27 cellular contexts compared by ENCODE assay signal in the genomic region with DNA sequence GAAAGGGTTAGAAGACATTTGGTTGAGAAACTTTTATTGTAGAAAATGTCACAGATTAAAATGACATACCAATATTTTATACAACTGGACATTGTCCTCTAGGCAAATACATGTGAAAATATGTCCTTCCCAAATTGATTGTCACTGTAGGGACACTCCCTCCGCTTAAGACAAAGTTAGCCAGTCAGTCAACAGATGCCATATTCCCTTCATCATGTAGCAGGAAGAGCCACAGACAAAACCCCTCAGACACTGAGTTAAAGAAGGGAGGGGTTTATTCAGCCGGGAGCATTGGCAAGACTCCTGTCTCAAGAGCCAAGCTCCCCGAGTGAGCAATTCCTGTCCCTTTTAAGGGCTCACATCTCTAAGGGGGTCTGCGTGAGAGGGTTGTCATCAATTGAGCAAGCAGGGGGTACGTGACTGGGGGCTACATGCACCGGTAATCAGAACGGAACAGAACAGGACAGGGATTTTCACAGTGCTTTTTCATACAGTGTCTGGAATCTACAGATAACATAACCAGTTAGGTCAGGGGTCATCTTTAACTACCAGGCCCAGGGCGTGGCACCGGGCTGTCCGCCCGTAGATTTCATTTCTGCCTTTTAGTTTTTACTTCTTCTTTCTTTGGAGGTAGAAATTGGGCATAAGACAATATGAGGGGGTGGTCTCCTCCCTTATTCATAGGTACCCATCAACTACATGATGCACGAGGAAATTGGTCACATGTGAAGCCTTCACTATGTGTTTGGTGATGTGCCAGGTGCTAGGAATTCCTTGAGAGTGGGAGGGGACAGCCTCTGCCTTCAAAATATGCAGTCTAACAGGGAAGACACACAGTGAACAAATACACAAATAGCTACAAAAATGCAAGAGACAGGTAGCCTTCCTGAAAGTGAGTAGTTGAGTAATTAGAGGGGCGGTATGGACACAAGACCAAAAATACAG.
"Had no signal": no experiment of that assay in that cellular context is flagged by ENCODE, and none has a peak within 500 bp of the region (broad histone marks: within the 10 kb centered on the region; RNA-seq: fewer than 3 reads in every experiment).

No MANE protein-coding gene starts in this region.

- DNase-seq: activated B cell treated with CpG ODN at 0.5 μM for 24 hours; activated CD4-positive, alpha-beta T cell treated with anti-CD3 and anti-CD28 coated beads, Interleukin-2, amount 50 U/mL, for 1 hour; activated CD8-positive, alpha-beta memory T cell treated with anti-CD3 and anti-CD28 coated beads, Interleukin-2, amount 10 ng/mL, durations not matched to agents 7 days and 5 days; activated CD8-positive, alpha-beta T cell treated with anti-CD3 and anti-CD28 coated beads for 36 hours; activated T-cell treated with anti-CD3 and anti-CD28 coated beads, Interleukin-2, amount 50 U/mL, for 48 hours; anterior cingulate cortex; effector CD4-positive, alpha-beta T cell; esophagus squamous epithelium; foreskin melanocyte; heart right ventricle; left lung; mucosa of descending colon; stimulated activated CD4-positive, alpha-beta T cell treated with anti-CD3 and anti-CD28 coated beads, Interleukin-1b, Interleukin-23, amount 100 ng/mL, for 48 hours; stimulated activated CD4-positive, alpha-beta T cell treated with anti-CD3 and anti-CD28 coated beads, Interleukin-4, amount 100 ng/mL, for 4 hours; stimulated activated CD8-positive, alpha-beta memory T cell treated with anti-CD3 and anti-CD28 coated beads, Interleukin-4, amount 100 ng/mL, for 48 hours; stimulated activated naive CD4-positive, alpha-beta T cell; T-helper 1 cell; testis; upper lobe of left lung had no signal

- H3K4me3 Mint-ChIP-seq: activated B cell treated with CpG ODN at 0.5 μM for 24 hours; activated CD8-positive, alpha-beta memory T cell treated with anti-CD3 and anti-CD28 coated beads, Interleukin-2, amount 10 ng/mL, durations not matched to agents 7 days and 5 days; activated CD8-positive, alpha-beta T cell treated with anti-CD3 and anti-CD28 coated beads for 36 hours; central memory CD8-positive, alpha-beta T cell; natural killer cell treated with Interleukin-12 subunit alpha and Interleukin-12 subunit beta and Interleukin-15 and Interleukin-18, amount 100 ng/mL, for 72 hours; T-helper 2 cell treated with Interferon-gamma antibody and Interleukin-4, amounts not matched to agents 5 μg/mL and 100 μg/mL, for 36 hours had no signal

- H3K27ac Mint-ChIP-seq: activated B cell treated with CpG ODN at 0.5 μM for 24 hours; activated CD8-positive, alpha-beta memory T cell treated with anti-CD3 and anti-CD28 coated beads, Interleukin-2, amount 10 ng/mL, durations not matched to agents 7 days and 5 days; activated CD8-positive, alpha-beta T cell treated with anti-CD3 and anti-CD28 coated beads for 36 hours; activated naive CD4-positive, alpha-beta T cell treated with anti-CD3 and anti-CD28 coated beads, Interleukin-2, amount 50 U/mL, for 72 hours; activated T-helper 2 cell treated with anti-CD3 and anti-CD28 coated beads, Interferon-gamma antibody, Interleukin-2, Interleukin-4, amounts not matched to agents 10 μg/mL and 5 μg/mL and 100 μg/mL, durations not matched to agents 14 hours and 24 hours and 36 hours; natural killer cell treated with Interleukin-12 subunit alpha and Interleukin-12 subunit beta and Interleukin-15 and Interleukin-18, amount 100 ng/mL, for 72 hours; T-helper 2 cell treated with Interferon-gamma antibody and Interleukin-4, amounts not matched to agents 5 μg/mL and 100 μg/mL, for 36 hours had no signal

- H3K36me3 Mint-ChIP-seq: activated CD8-positive, alpha-beta memory T cell treated with anti-CD3 and anti-CD28 coated beads, Interleukin-2, amount 10 ng/mL, durations not matched to agents 7 days and 5 days; activated naive CD4-positive, alpha-beta T cell treated with anti-CD3 and anti-CD28 coated beads, Interleukin-2, amount 50 U/mL, for 72 hours; natural killer cell treated with Interleukin-12 subunit alpha and Interleukin-12 subunit beta and Interleukin-15 and Interleukin-18, amount 100 ng/mL, for 72 hours had no signal

- H3K4me3 ChIP-seq: esophagus squamous epithelium, heart right ventricle, left lung, lung, mucosa of descending colon, right atrium auricular region, smooth muscle cell, testis, upper lobe of left lung had no signal

- H3K36me3 ChIP-seq: esophagus squamous epithelium, heart right ventricle, left lung, right atrium auricular region, upper lobe of left lung had no signal

- H3K4me2 ChIP-seq: smooth muscle cell had no signal

- H3K9me3 ChIP-seq: esophagus squamous epithelium, heart right ventricle, left lung, mucosa of descending colon, right atrium auricular region, testis, upper lobe of left lung had no signal

- H3K9me3 Mint-ChIP-seq: activated B cell treated with CpG ODN at 0.5 μM for 24 hours; activated CD8-positive, alpha-beta T cell treated with anti-CD3 and anti-CD28 coated beads for 36 hours; activated naive CD4-positive, alpha-beta T cell treated with anti-CD3 and anti-CD28 coated beads, Interleukin-2, amount 50 U/mL, for 72 hours; activated T-helper 2 cell treated with anti-CD3 and anti-CD28 coated beads, Interferon-gamma antibody, Interleukin-2, Interleukin-4, amounts not matched to agents 10 μg/mL and 5 μg/mL and 100 μg/mL, durations not matched to agents 14 hours and 24 hours and 36 hours; central memory CD8-positive, alpha-beta T cell; natural killer cell treated with Interleukin-12 subunit alpha and Interleukin-12 subunit beta and Interleukin-15 and Interleukin-18, amount 100 ng/mL, for 72 hours; T-helper 2 cell treated with Interferon-gamma antibody and Interleukin-4, amounts not matched to agents 5 μg/mL and 100 μg/mL, for 36 hours had no signal

- H3K27ac ChIP-seq: esophagus squamous epithelium, heart right ventricle, left lung, right atrium auricular region, testis, upper lobe of left lung had no signal

- H3K4me1 Mint-ChIP-seq: activated B cell treated with CpG ODN at 0.5 μM for 24 hours; activated CD8-positive, alpha-beta memory T cell treated with anti-CD3 and anti-CD28 coated beads, Interleukin-2, amount 10 ng/mL, durations not matched to agents 7 days and 5 days; central memory CD8-positive, alpha-beta T cell had no signal

- H3K4me1 ChIP-seq: left lung, testis had no signal

- H3K27me3 ChIP-seq: esophagus squamous epithelium, heart right ventricle, left lung, right atrium auricular region, testis, upper lobe of left lung had no signal
